Comparison of ENCODE assay signal across 8 cellular contexts in the genomic region with DNA sequence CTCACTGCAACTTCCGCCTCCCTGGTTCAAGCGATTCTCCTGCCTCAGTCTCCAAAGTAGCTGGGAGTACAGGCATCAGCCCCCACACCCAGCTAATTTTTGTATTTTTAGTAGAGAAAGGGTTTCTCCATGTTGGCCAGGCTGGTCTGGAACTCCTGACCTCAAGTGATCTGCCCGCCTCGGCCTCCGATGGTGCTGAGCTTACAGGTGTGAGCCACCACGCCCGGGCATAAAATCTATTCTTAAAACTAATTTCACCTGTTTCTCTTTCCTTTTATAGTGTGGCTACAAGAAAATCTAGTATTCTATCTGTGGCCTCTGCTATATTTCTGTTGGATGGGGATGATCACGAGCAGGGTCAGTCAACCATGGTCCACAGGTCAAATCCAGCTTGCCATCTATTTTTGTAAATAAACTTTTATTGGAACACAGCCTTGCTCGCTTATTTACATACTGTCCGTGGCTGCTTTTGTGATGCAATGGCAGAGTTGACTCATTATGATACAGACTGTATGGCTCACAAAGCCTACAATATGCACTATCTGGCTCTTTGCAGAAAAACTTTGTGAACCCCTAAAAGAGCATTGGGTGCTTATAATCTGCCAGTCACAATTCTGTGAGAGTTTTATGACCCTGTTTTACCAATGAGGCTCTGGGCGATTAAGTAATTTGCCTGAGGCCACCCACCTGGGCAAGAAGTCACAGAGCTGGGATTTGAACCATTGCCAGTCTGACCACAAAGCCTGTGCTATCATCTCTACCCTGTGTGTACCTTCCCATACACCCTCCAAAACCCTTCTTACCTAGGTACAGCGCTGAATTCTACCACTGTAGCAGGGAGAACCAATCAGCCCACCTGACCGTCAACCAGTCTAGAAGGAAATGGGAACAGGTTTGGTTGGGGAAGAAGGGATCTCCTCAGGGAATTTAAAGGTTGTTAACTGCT. TPM values are rescaled to one million over a fixed set of nuclear protein-coding genes. Genes with fewer than 3 reads are reported as not detected.
DNase-seq lines count a peak whose midpoint lies in the region; ATAC-seq lines count a peak whose summit lies in the region.

No MANE protein-coding gene starts in this region.

- DNase-seq in DMS79 treated with DMSO at 0.1 percent for 48 hours (lab: John Stamatoyannopoulos, UW) (peak; percentile 86), iris pigment epithelial cell (ENCODE audit: low read depth) (peak; percentile 93), neuronal stem cell (ENCODE audit: low spot score) (no peak), HuH-7.5 (ENCODE audit: low spot score) (no peak), GOT3 (lab: John Stamatoyannopoulos, UW) (no peak)
- DNase-seq in activated CD4-positive, alpha-beta T cell treated with anti-CD3 and anti-CD28 coated beads for 48 hours, result peak; percentile 58

- H4K8ac ChIP-seq in neuronal stem cell (ENCODE audit: low read depth, low read length), result no peak overlapping the region

- H2AFZ ChIP-seq in neuronal stem cell (ENCODE audit: low read length), result no peak overlapping the region

- no peak overlapping the region for H3K23ac ChIP-seq in neuronal stem cell (ENCODE audit: low read depth, low read length, poor library complexity)

- no peak overlapping the region for H3K4ac ChIP-seq in neuronal stem cell (ENCODE audit: low read length)

- peaks cover 2 to 7% of the 10 kb centered on the region in 2 donors for H3K4me1 ChIP-seq in neuronal stem cell (ENCODE audit: control insufficient read depth in 2 of 2, insufficient read depth in 1 of 2, low read depth in 1 of 2, low read length in 2 of 2)

- H3K4me3 ChIP-seq in neuronal stem cell (ENCODE audit: low read length in 2 of 2), result no peak overlapping the region

- H3K27me3 ChIP-seq in neuronal stem cell (ENCODE audit: control insufficient read depth in 3 of 3, insufficient read depth in 3 of 3, low read depth in 1 of 3, low read length in 3 of 3), result peaks cover 0 to 15% (median 0%) of the 10 kb centered on the region in 3 experiments

- H2BK15ac ChIP-seq in neuronal stem cell (ENCODE audit: low read length), result no peak overlapping the region

- no peak overlapping the region for H3K18ac ChIP-seq in neuronal stem cell (ENCODE audit: low read length)

- no peaks in the 10 kb centered on the region for H3K36me3 ChIP-seq in neuronal stem cell (replicated peaks in 1 of 2; ENCODE audit: control insufficient read depth in 2 of 2, insufficient read depth in 2 of 2, low read length in 2 of 2)

- H4K91ac ChIP-seq in neuronal stem cell (ENCODE audit: low read depth, low read length, poor library complexity), result no peak overlapping the region

- H2AK5ac ChIP-seq in neuronal stem cell (ENCODE audit: low read depth, low read length), result no peak overlapping the region

- H3K9ac ChIP-seq in neuronal stem cell (ENCODE audit: low read depth, low read length, poor library complexity), result no peak overlapping the region

- no peak overlapping the region for H2BK120ac ChIP-seq in neuronal stem cell (ENCODE audit: low read depth, low read length)

- H3K14ac ChIP-seq in neuronal stem cell (ENCODE audit: low read length), result no peak overlapping the region

- no peaks in the 10 kb centered on the region for H3K79me1 ChIP-seq in neuronal stem cell (ENCODE audit: low read depth, low read length)

- no peak overlapping the region for H3K4me2 ChIP-seq in neuronal stem cell (ENCODE audit: insufficient read depth, low read length, poor library complexity, severe bottlenecking)

- no peak overlapping the region for H2BK12ac ChIP-seq in neuronal stem cell (ENCODE audit: low read length)

- no peaks in the 10 kb centered on the region for H3K9me3 ChIP-seq in neuronal stem cell (replicated peaks in 1 of 2; ENCODE audit: control insufficient read depth in 2 of 2, insufficient read depth in 1 of 2, low read depth in 1 of 2, low read length in 2 of 2)

- H3K27ac ChIP-seq in neuronal stem cell (replicated peaks; ENCODE audit: low read length), result no peak overlapping the region

- no peak overlapping the region for H2BK5ac ChIP-seq in neuronal stem cell (ENCODE audit: low read length)

- WGBS in neuronal stem cell (ENCODE audit: extremely low coverage in 2 of 2, insufficient read length in 2 of 2, insufficient replicate concordance in 1 of 2), 2 donors, result no CpG with 5 or more reads among the region's 13 CpGs

- ATAC-seq in GM21381 (IDR thresholded peaks at IDR 0.05; ENCODE audit: unreplicated experiment) (peak; percentile 73), HG03558 (IDR thresholded peaks at IDR 0.05; ENCODE audit: extremely low read depth, unreplicated experiment) (peak; percentile 50)

RNA-seq across cellular contexts. Expression of gene SLC1A2, which starts 28.3 kb away (rescaled TPM):
- polyA plus RNA-seq in neuronal stem cell (2013, experiment 1 of 2), result 1.0 TPM
- 1.1 TPM for polyA plus RNA-seq in neuronal stem cell (2013, experiment 2 of 2)

Comparison
In these comparisons a context has a peak if more than half of its experiments do, and no peak if none do; other contexts are left out.
1. DNase-seq: peak in DMS79 treated with DMSO at 0.1 percent for 48 hours (single experiment), activated CD4-positive, alpha-beta T cell treated with anti-CD3 and anti-CD28 coated beads for 48 hours (single experiment) and iris pigment epithelial cell (single experiment); none in neuronal stem cell (single experiment), HuH-7.5 (single experiment) and GOT3 (single experiment).